Comparison of ENCODE assay signal across 9 cellular contexts in the genomic region with DNA sequence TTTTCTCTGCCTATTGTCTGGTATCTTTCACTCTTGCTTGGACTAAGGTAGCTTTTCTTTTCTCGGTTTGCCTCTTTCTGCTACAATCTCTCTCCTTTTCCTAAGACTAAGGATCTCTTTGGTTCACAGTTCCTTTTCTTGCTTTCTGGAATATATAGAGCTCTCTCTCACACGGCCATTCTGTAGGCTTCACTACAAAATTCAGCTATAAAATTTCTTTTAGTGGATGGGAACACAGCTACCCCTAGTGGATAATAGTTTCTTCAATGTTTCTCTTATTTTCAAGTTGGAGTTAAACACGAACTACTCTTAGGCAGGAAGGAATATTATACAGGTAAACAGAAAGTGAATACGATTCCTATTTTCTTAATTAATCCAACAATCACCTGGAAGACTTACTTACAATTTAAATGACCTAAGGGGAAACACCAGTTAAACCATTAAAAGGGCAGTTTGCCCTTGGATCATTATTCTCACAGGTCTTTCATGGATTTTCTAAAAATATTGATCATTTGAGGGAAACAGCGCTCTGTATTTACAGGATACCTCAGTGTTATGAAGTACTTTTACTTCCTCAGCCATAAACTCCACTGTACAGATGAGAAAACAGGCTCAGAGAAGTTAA.
DNase-seq lines count a peak whose midpoint lies in the region; ATAC-seq and TF ChIP-seq lines count a peak whose summit lies in the region.
"Had no signal": no experiment of that assay in that cellular context is flagged by ENCODE, and none has a peak within 500 bp of the region (broad histone marks: within the 10 kb centered on the region; RNA-seq: fewer than 3 reads in every experiment).

No MANE protein-coding gene starts in this region.

- no peaks in the 10 kb centered on the region for H3K27me3 ChIP-seq in BJ (ENCODE audit: control insufficient read depth, insufficient read depth, low read length)

- no peak for DNase-seq in BJ (ENCODE audit: low read depth)
- DNase-seq in HT-29 (ENCODE audit: low spot score): peak; percentile 46
- DNase-seq in SW480 (ENCODE audit: low spot score): peak; percentile 38
- peak; percentile 35 for DNase-seq in iPS-NIHi11 (ENCODE audit: low spot score)
- DNase-seq in AG08396 (ENCODE audit: low spot score): no peak
- no peak for DNase-seq in central memory CD4-positive, alpha-beta T cell
- no peak for DNase-seq in activated CD4-positive, alpha-beta T cell treated with anti-CD3 and anti-CD28 coated beads, Interleukin-2, amount 10 ng/mL, durations not matched to agents 7 days and 5 days

- H3K4me1 Mint-ChIP-seq in activated CD4-positive, alpha-beta T cell treated with anti-CD3 and anti-CD28 coated beads, Interleukin-2, amount 10 ng/mL, durations not matched to agents 7 days and 5 days: no peaks in the 10 kb centered on the region

- no peaks in the 10 kb centered on the region for H3K36me3 ChIP-seq in BJ (ENCODE audit: control insufficient read depth, insufficient read depth, low read length)

- no peak overlapping the region for H3K4me3 ChIP-seq in BJ (ENCODE audit: low read depth, low read length)

- CTCF ChIA-PET in BJ (lab: Yijun Ruan, JAX): no interaction called here
- CTCF ChIA-PET in activated CD4-positive, alpha-beta T cell treated with anti-CD3 and anti-CD28 coated beads, Interleukin-2, amount 10 ng/mL, durations not matched to agents 7 days and 5 days (lab: Charles Lee): interaction anchor here (0.6 to 1.0 kb wide), 2 partner anchors 10 to 231 kb away, joined by 3 read pairs; no protein-coding TSS in a partner anchor

- no peak for ATAC-seq in HG03354 (IDR thresholded peaks at IDR 0.05; ENCODE audit: poor library complexity, severe bottlenecking, unreplicated experiment)

- POLR2A ChIA-PET in BJ (lab: Charles Lee): no interaction called here
- POLR2A ChIA-PET in activated CD4-positive, alpha-beta T cell treated with anti-CD3 and anti-CD28 coated beads, Interleukin-2, amount 10 ng/mL, durations not matched to agents 7 days and 5 days (lab: Charles Lee): no interaction called here

- H3K27ac Mint-ChIP-seq in activated CD4-positive, alpha-beta T cell treated with anti-CD3 and anti-CD28 coated beads, Interleukin-2, amount 10 ng/mL, durations not matched to agents 7 days and 5 days: no peak overlapping the region
- H3K27ac Mint-ChIP-seq: activated naive CD8-positive, alpha-beta T cell had no signal

- H3K36me3 Mint-ChIP-seq in activated CD4-positive, alpha-beta T cell treated with anti-CD3 and anti-CD28 coated beads, Interleukin-2, amount 10 ng/mL, durations not matched to agents 7 days and 5 days (ENCODE audit: low read depth): no peaks in the 10 kb centered on the region
- H3K36me3 Mint-ChIP-seq: activated naive CD8-positive, alpha-beta T cell had no signal

- H3K27me3 Mint-ChIP-seq in activated CD4-positive, alpha-beta T cell treated with anti-CD3 and anti-CD28 coated beads, Interleukin-2, amount 10 ng/mL, durations not matched to agents 7 days and 5 days: no peaks in the 10 kb centered on the region
- H3K27me3 Mint-ChIP-seq: activated naive CD8-positive, alpha-beta T cell had no signal

- H3K4me3 Mint-ChIP-seq in activated CD4-positive, alpha-beta T cell treated with anti-CD3 and anti-CD28 coated beads, Interleukin-2, amount 10 ng/mL, durations not matched to agents 7 days and 5 days: no peak overlapping the region
- H3K4me3 Mint-ChIP-seq: activated naive CD8-positive, alpha-beta T cell had no signal

- TF ChIP-seq CTCF in BJ (IDR thresholded peaks at IDR 0.05; ENCODE audit: insufficient read depth, low read depth, low read length): 0 out of 2 replicates have a peak, but pooled peaks have one; percentile 8

- H3K9me3 Mint-ChIP-seq in activated CD4-positive, alpha-beta T cell treated with anti-CD3 and anti-CD28 coated beads, Interleukin-2, amount 10 ng/mL, durations not matched to agents 7 days and 5 days: no peaks in the 10 kb centered on the region

Comparison
In these comparisons a context has a peak if more than half of its experiments do, and no peak if none do; other contexts are left out.
1. DNase-seq: peak in HT-29 (single experiment), SW480 (single experiment) and iPS-NIHi11 (single experiment); none in BJ (single experiment), AG08396 (single experiment), central memory CD4-positive, alpha-beta T cell (single experiment) and activated CD4-positive, alpha-beta T cell treated with anti-CD3 and anti-CD28 coated beads, Interleukin-2, amount 10 ng/mL, durations not matched to agents 7 days and 5 days (single experiment).